Comparison of ENCODE assay signal across 11 cellular contexts in genomic region chr17:83189673-83190385, GRCh38.
DNase-seq lines count a peak whose midpoint lies in the region; ATAC-seq and TF ChIP-seq lines count a peak whose summit lies in the region.
"Had no signal": no experiment of that assay in that cellular context is flagged by ENCODE, and none has a peak within 500 bp of the region (broad histone marks: within the 10 kb centered on the region; RNA-seq: fewer than 3 reads in every experiment).

No MANE protein-coding gene starts in this region.

- DNase-seq in HT1080 (ENCODE audit: low read depth): peak; percentile 50
- DNase-seq in brain pericyte (ENCODE audit: low read depth, low spot score): peak; percentile 98
- DNase-seq in left kidney (ENCODE audit: low read depth, low spot score): peak; percentile 52
- DNase-seq in stomach: peak; percentile 78
- no peak for DNase-seq in OCI-M2 (lab: John Stamatoyannopoulos, UW; ENCODE audit: unreplicated experiment)
- no peak for DNase-seq in SW 1271 (lab: John Stamatoyannopoulos, UW)
- DNase-seq: activated T-cell treated with anti-CD3 and anti-CD28 coated beads, Interleukin-2, amount 50 U/mL, for 72 hours; KBM-7 had no signal

- no peaks in the 10 kb centered on the region for H3K27me3 ChIP-seq in stomach

- peaks cover 0 to 6% (median 0%) of the 10 kb centered on the region in 4 donors for H3K9me3 ChIP-seq in stomach

- no peak for TF ChIP-seq EP300 in stomach (IDR thresholded peaks at IDR 0.05)

- H3K4me3 ChIP-seq in stomach: no peak overlapping the region
- H3K4me3 ChIP-seq: GM12878 had no signal

- intact Hi-C loops in stomach (cut with DNase I; ENCODE audit: low total_unique reads): no loop called here

- no peak for TF ChIP-seq CTCF in stomach (IDR thresholded peaks at IDR 0.05)

- peaks cover 11 to 28% (median 16%) of the 10 kb centered on the region in 4 donors for H3K4me1 ChIP-seq in stomach

- no peaks in the 10 kb centered on the region for H3K36me3 ChIP-seq in stomach

- no peak for ATAC-seq in SK-N-SH treated with all-trans-retinoic acid at 6 μM for 48 hours
- ATAC-seq: activated T-cell treated with anti-CD3 and anti-CD28 coated beads, Interleukin-2, amount 50 U/mL, for 72 hours; GM12878; HCT116 had no signal

- WGBS in stomach, 5 donors: 31 to 49% (median 41%) methylated on average over 21 to 22 of the region's 22 CpGs

- peak overlapping the region; percentile 49 to 72 (median 66) for H3K27ac ChIP-seq in stomach

- TF ChIP-seq POLR2A in stomach (IDR thresholded peaks at IDR 0.05): no peak

TF ChIP-seq in SK-N-SH treated with all-trans-retinoic acid at 6 μM for 48 hours, 23 proteins besides CTCF, POLR2A, EP300 and RAD21:
- TF ChIP-seq OSR1 (CRISPR knock-in tag; IDR thresholded peaks at IDR 0.05) (no peak), TOX (CRISPR knock-in tag; IDR thresholded peaks at IDR 0.05; ENCODE audit: borderline replicate concordance) (no peak), ISL1 (CRISPR knock-in tag; IDR thresholded peaks at IDR 0.05) (no peak), PPARA (CRISPR knock-in tag; IDR thresholded peaks at IDR 0.05; ENCODE audit: borderline replicate concordance) (no peak)

Comparison
In these comparisons a context has a peak if more than half of its experiments do, and no peak if none do; other contexts are left out.
1. DNase-seq: peak in HT1080 (single experiment), brain pericyte (single experiment), left kidney (single experiment) and stomach (single experiment); none in OCI-M2 (single experiment) and SW 1271 (0 of 2).